19 cellular contexts compared by ENCODE assay signal in the genomic region with DNA sequence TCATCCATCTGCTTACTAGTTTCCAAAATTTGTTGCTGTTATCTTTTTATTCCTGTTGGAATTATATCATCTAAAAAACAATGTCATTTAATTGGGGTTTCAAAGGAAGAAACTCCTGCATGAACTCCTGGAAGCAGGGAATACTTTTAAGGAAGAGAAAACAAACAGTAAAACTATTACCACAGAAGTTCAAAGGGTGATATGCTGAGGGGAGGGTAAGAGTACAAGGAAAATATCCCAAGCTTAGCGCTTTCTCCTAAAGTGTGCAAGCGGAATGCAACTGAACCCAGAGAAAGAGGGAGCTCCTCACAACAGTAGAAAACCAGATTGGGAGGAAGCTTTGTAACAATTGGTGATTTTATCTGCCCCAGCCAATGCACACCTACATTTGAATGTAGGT.
"Had no signal": no experiment of that assay in that cellular context is flagged by ENCODE, and none has a peak within 500 bp of the region (broad histone marks: within the 10 kb centered on the region; RNA-seq: fewer than 3 reads in every experiment).

No MANE protein-coding gene starts in this region.

- H3K27ac ChIP-seq: epithelial cell of prostate, esophagus muscularis mucosa, gastrocnemius medialis, neutrophil, right atrium auricular region, suprapubic skin, upper lobe of right lung, vagina had no signal

- H3K36me3 ChIP-seq: esophagus muscularis mucosa, gastrocnemius medialis, neutrophil, right atrium auricular region, suprapubic skin, tibial artery, upper lobe of right lung, vagina had no signal

- H3K9me3 ChIP-seq: esophagus muscularis mucosa, gastrocnemius medialis, neutrophil, right atrium auricular region, suprapubic skin, tibial artery, upper lobe of right lung, vagina had no signal

- H3K4me3 ChIP-seq: esophagus muscularis mucosa, gastrocnemius medialis, right atrium auricular region, smooth muscle cell, suprapubic skin, tibial artery, upper lobe of right lung, vagina had no signal

- FAIRE-seq: kidney had no signal

- ATAC-seq: effector memory CD8-positive, alpha-beta T cell; gastrocnemius medialis; left cardiac atrium; naive thymus-derived CD8-positive, alpha-beta T cell; stimulated activated effector memory CD8-positive, alpha-beta T cell treated with anti-CD3 and anti-CD28 coated beads, Interleukin-12 subunit alpha, Interleukin-12 subunit beta, amount 100 ng/mL, for 72 hours; stimulated activated naive CD8-positive, alpha-beta T cell treated with anti-CD3 and anti-CD28 coated beads, Interleukin-15, Interleukin-2, amounts not matched to agents 100 U/mL and 50 U/mL, for 24 hours; upper lobe of right lung had no signal

- DNase-seq: effector memory CD8-positive, alpha-beta T cell; gastrocnemius medialis; kidney; left cardiac atrium; naive thymus-derived CD8-positive, alpha-beta T cell; posterior cingulate gyrus; stimulated activated CD4-positive, alpha-beta T cell treated with anti-CD3 and anti-CD28 coated beads, Interleukin-2, amount 100 ng/mL, for 48 hours; stimulated activated CD8-positive, alpha-beta memory T cell treated with anti-CD3 and anti-CD28 coated beads, Interleukin-4, amount 100 ng/mL, for 48 hours; stimulated activated naive CD8-positive, alpha-beta T cell treated with anti-CD3 and anti-CD28 coated beads, Interleukin-15, Interleukin-2, amounts not matched to agents 100 U/mL and 50 U/mL, for 24 hours; tibial artery; upper lobe of right lung had no signal

- H3K27me3 ChIP-seq: esophagus muscularis mucosa, gastrocnemius medialis, neutrophil, right atrium auricular region, suprapubic skin, tibial artery, upper lobe of right lung, vagina had no signal

- H3K4me1 ChIP-seq: vagina had no signal

- H3K4me2 ChIP-seq: smooth muscle cell had no signal
